ENCODE assay signal across 16 cellular contexts in genomic region chr14:69661194-69661537, GRCh38. TPM values are rescaled to one million over a fixed set of nuclear protein-coding genes. Genes with fewer than 3 reads are reported as not detected.
DNase-seq lines count a peak whose midpoint lies in the region; ATAC-seq and TF ChIP-seq lines count a peak whose summit lies in the region.
"Had no signal": no experiment of that assay in that cellular context is flagged by ENCODE, and none has a peak within 500 bp of the region (broad histone marks: within the 10 kb centered on the region; RNA-seq: fewer than 3 reads in every experiment).

No MANE protein-coding gene starts in this region.

- H3K27ac ChIP-seq in mesenchymal stem cell (ENCODE audit: low read length, poor library complexity, severe bottlenecking) (no peak overlapping the region), upper lobe of left lung (peak overlapping the region; percentile 3 to 80 (median 40))

- peak overlapping the region; percentile 12 for H2BK15ac ChIP-seq in mesenchymal stem cell (ENCODE audit: low read depth, poor library complexity, severe bottlenecking)

- H3K79me1 ChIP-seq in mesenchymal stem cell (replicated peaks; ENCODE audit: low read length, poor library complexity, severe bottlenecking), result peaks cover 43% of the 10 kb centered on the region

- H2BK5ac ChIP-seq in mesenchymal stem cell (ENCODE audit: low read depth, low read length, poor library complexity, severe bottlenecking), result no peak overlapping the region

- H4K8ac ChIP-seq in mesenchymal stem cell (ENCODE audit: low read length), result no peak overlapping the region

- H3K4me2 ChIP-seq in mesenchymal stem cell (ENCODE audit: low read length, poor library complexity, severe bottlenecking), result no peak overlapping the region

- no peak for TF ChIP-seq EP300 in upper lobe of left lung (IDR thresholded peaks at IDR 0.05)

- H2AK5ac ChIP-seq in mesenchymal stem cell (ENCODE audit: low read length, severe bottlenecking), result no peak overlapping the region

- peaks cover 17% of the 10 kb centered on the region for H3K4me1 ChIP-seq in mesenchymal stem cell (ENCODE audit: control insufficient read depth, insufficient read depth, low read depth, low read length)
- peaks cover 69 to 100% (median 78%) of the 10 kb centered on the region in 4 donors for H3K4me1 ChIP-seq in upper lobe of left lung

- WGBS in mesenchymal stem cell, result no CpG with 5 or more reads among the region's 1 CpG
- 70 to 81% methylated on average over 1 of the region's 1 CpG for WGBS in upper lobe of left lung, 2 donors

- no peak overlapping the region for H3K23ac ChIP-seq in mesenchymal stem cell (ENCODE audit: low read length in 2 of 2)

- peaks cover 33% of the 10 kb centered on the region for H3K36me3 Mint-ChIP-seq in activated naive CD4-positive, alpha-beta T cell treated with anti-CD3 and anti-CD28 coated beads, Interleukin-2, amount 50 U/mL, for 24 hours
- H3K36me3 Mint-ChIP-seq in activated naive CD4-positive, alpha-beta T cell treated with anti-CD3 and anti-CD28 coated beads, Interleukin-2, amount 10 ng/mL, durations not matched to agents 7 days and 5 days, result peaks cover 57% of the 10 kb centered on the region
- peaks cover 54% of the 10 kb centered on the region for H3K36me3 Mint-ChIP-seq in activated T-helper 1 cell treated with anti-CD3 and anti-CD28 coated beads, Interleukin-12 subunit alpha, Interleukin-12 subunit beta, Interleukin-2, Interleukin-4 antibody, amounts not matched to agents 30 ng/mL and 10 ng/mL and 1 ng/mL, durations not matched to agents 14 hours and 24 hours and 36 hours (ENCODE audit: low read depth)

- H3K9me3 Mint-ChIP-seq in activated naive CD4-positive, alpha-beta T cell treated with anti-CD3 and anti-CD28 coated beads, Interleukin-2, amount 50 U/mL, for 24 hours, result no peaks in the 10 kb centered on the region
- no peaks in the 10 kb centered on the region for H3K9me3 Mint-ChIP-seq in activated naive CD4-positive, alpha-beta T cell treated with anti-CD3 and anti-CD28 coated beads, Interleukin-2, amount 10 ng/mL, durations not matched to agents 7 days and 5 days
- H3K9me3 Mint-ChIP-seq in activated T-helper 1 cell treated with anti-CD3 and anti-CD28 coated beads, Interleukin-12 subunit alpha, Interleukin-12 subunit beta, Interleukin-2, Interleukin-4 antibody, amounts not matched to agents 30 ng/mL and 10 ng/mL and 1 ng/mL, durations not matched to agents 14 hours and 24 hours and 36 hours, result no peaks in the 10 kb centered on the region

- H3K27me3 ChIP-seq in mesenchymal stem cell (ENCODE audit: control insufficient read depth in 1 of 2, insufficient read depth in 1 of 2, low read length in 2 of 2) (no peaks in the 10 kb centered on the region), upper lobe of left lung (no peaks in the 10 kb centered on the region)

- peaks cover 98% of the 10 kb centered on the region for H3K4me1 Mint-ChIP-seq in activated naive CD4-positive, alpha-beta T cell treated with anti-CD3 and anti-CD28 coated beads, Interleukin-2, amount 50 U/mL, for 24 hours
- peaks cover 74% of the 10 kb centered on the region for H3K4me1 Mint-ChIP-seq in activated naive CD4-positive, alpha-beta T cell treated with anti-CD3 and anti-CD28 coated beads, Interleukin-2, amount 10 ng/mL, durations not matched to agents 7 days and 5 days
- H3K4me1 Mint-ChIP-seq in activated T-helper 1 cell treated with anti-CD3 and anti-CD28 coated beads, Interleukin-12 subunit alpha, Interleukin-12 subunit beta, Interleukin-2, Interleukin-4 antibody, amounts not matched to agents 30 ng/mL and 10 ng/mL and 1 ng/mL, durations not matched to agents 14 hours and 24 hours and 36 hours (ENCODE audit: low read depth), result peaks cover 87% of the 10 kb centered on the region

- peak overlapping the region; percentile 90 for H3K27ac Mint-ChIP-seq in activated naive CD4-positive, alpha-beta T cell treated with anti-CD3 and anti-CD28 coated beads, Interleukin-2, amount 50 U/mL, for 24 hours
- no peak overlapping the region for H3K27ac Mint-ChIP-seq in activated naive CD4-positive, alpha-beta T cell treated with anti-CD3 and anti-CD28 coated beads, Interleukin-2, amount 10 ng/mL, durations not matched to agents 7 days and 5 days
- H3K27ac Mint-ChIP-seq in activated T-helper 1 cell treated with anti-CD3 and anti-CD28 coated beads, Interleukin-12 subunit alpha, Interleukin-12 subunit beta, Interleukin-2, Interleukin-4 antibody, amounts not matched to agents 30 ng/mL and 10 ng/mL and 1 ng/mL, durations not matched to agents 14 hours and 24 hours and 36 hours, result peak overlapping the region; percentile 85

- H3K4me3 ChIP-seq in mesenchymal stem cell (ENCODE audit: insufficient read depth in 1 of 2, low read depth in 1 of 2, low read length in 2 of 2) (no peak overlapping the region), upper lobe of left lung (no peak overlapping the region)
- H3K4me3 ChIP-seq: GM12878, HAP-1 had no signal

- H3K9ac ChIP-seq in mesenchymal stem cell (ENCODE audit: low read length), result no peak overlapping the region

- H3K36me3 ChIP-seq in mesenchymal stem cell (ENCODE audit: control insufficient read depth in 1 of 2, insufficient read depth in 2 of 2, low read depth in 1 of 2, low read length in 2 of 2), result peaks cover 6 to 15% of the 10 kb centered on the region in 2 experiments
- peaks cover 0 to 21% (median 2%) of the 10 kb centered on the region in 4 donors for H3K36me3 ChIP-seq in upper lobe of left lung
- H3K36me3 ChIP-seq: HAP-1 had no signal

- TF ChIP-seq CTCF in upper lobe of left lung (IDR thresholded peaks at IDR 0.05), result no peak

- no peak overlapping the region for H2BK120ac ChIP-seq in mesenchymal stem cell (ENCODE audit: low read depth, low read length)

- H3K4me3 Mint-ChIP-seq in activated naive CD4-positive, alpha-beta T cell treated with anti-CD3 and anti-CD28 coated beads, Interleukin-2, amount 50 U/mL, for 24 hours, result no peak overlapping the region
- no peak overlapping the region for H3K4me3 Mint-ChIP-seq in activated naive CD4-positive, alpha-beta T cell treated with anti-CD3 and anti-CD28 coated beads, Interleukin-2, amount 10 ng/mL, durations not matched to agents 7 days and 5 days
- H3K4me3 Mint-ChIP-seq in activated T-helper 1 cell treated with anti-CD3 and anti-CD28 coated beads, Interleukin-12 subunit alpha, Interleukin-12 subunit beta, Interleukin-2, Interleukin-4 antibody, amounts not matched to agents 30 ng/mL and 10 ng/mL and 1 ng/mL, durations not matched to agents 14 hours and 24 hours and 36 hours, result peak overlapping the region; percentile 43

- H2BK12ac ChIP-seq in mesenchymal stem cell (ENCODE audit: low read length in 2 of 2), result no peak overlapping the region

- DNase-seq in activated naive CD4-positive, alpha-beta T cell treated with anti-CD3 and anti-CD28 coated beads, Interleukin-2, amount 10 ng/mL, durations not matched to agents 7 days and 5 days, result no peak
- DNase-seq in activated T-helper 1 cell treated with anti-CD3 and anti-CD28 coated beads, Interleukin-12 subunit alpha, Interleukin-12 subunit beta, Interleukin-2, Interleukin-4 antibody, amounts not matched to agents 30 ng/mL and 10 ng/mL and 1 ng/mL, durations not matched to agents 14 hours and 24 hours and 36 hours (ENCODE audit: low spot score), result no peak
- DNase-seq in mesenchymal stem cell (no peak), upper lobe of left lung (no peak), NCI-H345 (lab: John Stamatoyannopoulos, UW) (no peak)
- DNase-seq: amniotic stem cell; Caco-2; NCI-H2081 treated with DMSO at 0.1 percent for 48 hours; NCI-H748 treated with DMSO at 0.1 percent for 48 hours; stimulated activated CD4-positive, alpha-beta T cell treated with anti-CD3 and anti-CD28 coated beads, Interleukin-2, amount 100 ng/mL, for 48 hours had no signal

- peak overlapping the region in 1 of 2 experiments; percentile 77 for H3K14ac ChIP-seq in mesenchymal stem cell (ENCODE audit: low read length in 2 of 2)

- no peak for TF ChIP-seq POLR2A in upper lobe of left lung (IDR thresholded peaks at IDR 0.05)

- peak overlapping the region in 1 of 2 experiments; percentile 64 for H3K18ac ChIP-seq in mesenchymal stem cell (ENCODE audit: low read depth in 1 of 2, low read length in 2 of 2)

- H3K4ac ChIP-seq in mesenchymal stem cell (ENCODE audit: low read depth in 1 of 2, low read length in 2 of 2), result no peak overlapping the region

- ATAC-seq in upper lobe of left lung (ENCODE audit: low FRiP score in 2 of 2), result no peak
- ATAC-seq in GM18517 (IDR thresholded peaks at IDR 0.05; ENCODE audit: unreplicated experiment), result no peak
- ATAC-seq in HG02588 (IDR thresholded peaks at IDR 0.05; ENCODE audit: unreplicated experiment), result no peak
- ATAC-seq: GM12878, HepG2 had no signal

- H3K9me3 ChIP-seq in mesenchymal stem cell (ENCODE audit: control insufficient read depth, low read length), result no peaks in the 10 kb centered on the region
- no peaks in the 10 kb centered on the region for H3K9me3 ChIP-seq in upper lobe of left lung
- H3K9me3 ChIP-seq: Caco-2, HAP-1 had no signal

- H3K27me3 Mint-ChIP-seq in activated naive CD4-positive, alpha-beta T cell treated with anti-CD3 and anti-CD28 coated beads, Interleukin-2, amount 50 U/mL, for 24 hours, result no peaks in the 10 kb centered on the region
- H3K27me3 Mint-ChIP-seq in activated naive CD4-positive, alpha-beta T cell treated with anti-CD3 and anti-CD28 coated beads, Interleukin-2, amount 10 ng/mL, durations not matched to agents 7 days and 5 days, result no peaks in the 10 kb centered on the region
- H3K27me3 Mint-ChIP-seq in activated T-helper 1 cell treated with anti-CD3 and anti-CD28 coated beads, Interleukin-12 subunit alpha, Interleukin-12 subunit beta, Interleukin-2, Interleukin-4 antibody, amounts not matched to agents 30 ng/mL and 10 ng/mL and 1 ng/mL, durations not matched to agents 14 hours and 24 hours and 36 hours (ENCODE audit: insufficient read depth), result no peaks in the 10 kb centered on the region

- CTCF ChIA-PET in activated naive CD4-positive, alpha-beta T cell treated with anti-CD3 and anti-CD28 coated beads, Interleukin-2, amount 10 ng/mL, durations not matched to agents 7 days and 5 days (lab: Charles Lee), result interaction anchor here (1.3 kb wide), 1 partner anchor 43 kb away, joined by 4 read pairs; no protein-coding TSS in a partner anchor

- intact Hi-C loops in activated T-helper 1 cell treated with anti-CD3 and anti-CD28 coated beads, Interleukin-12 subunit alpha, Interleukin-12 subunit beta, Interleukin-2, Interleukin-4 antibody, amounts not matched to agents 30 ng/mL and 10 ng/mL and 1 ng/mL, durations not matched to agents 14 hours and 24 hours and 36 hours (cut with micrococcal nuclease), result no loop called here

- no peak overlapping the region for H2AFZ ChIP-seq in mesenchymal stem cell (ENCODE audit: low read depth, low read length)

- no peak overlapping the region for H4K91ac ChIP-seq in mesenchymal stem cell (ENCODE audit: low read length)

RNA-seq across cellular contexts. Expression of gene SUSD6, which starts 49.8 kb away (rescaled TPM):
- 91.3 and 94.3 TPM in 2 replicates for total RNA-seq in activated T-helper 1 cell treated with anti-CD3 and anti-CD28 coated beads, Interleukin-12 subunit alpha, Interleukin-12 subunit beta, Interleukin-2, Interleukin-4 antibody, amounts not matched to agents 30 ng/mL and 10 ng/mL and 1 ng/mL, durations not matched to agents 14 hours and 24 hours and 36 hours
- polyA plus RNA-seq in mesenchymal stem cell (2013, experiment 1 of 2), result 8.9 TPM
- 9.1 TPM for polyA plus RNA-seq in mesenchymal stem cell (2013, experiment 2 of 2)
- 10 to 100 TPM; 63.4 to 90.4 (median 81.6) TPM for total RNA-seq in upper lobe of left lung
